8 cellular contexts compared by ENCODE assay signal in the genomic region with DNA sequence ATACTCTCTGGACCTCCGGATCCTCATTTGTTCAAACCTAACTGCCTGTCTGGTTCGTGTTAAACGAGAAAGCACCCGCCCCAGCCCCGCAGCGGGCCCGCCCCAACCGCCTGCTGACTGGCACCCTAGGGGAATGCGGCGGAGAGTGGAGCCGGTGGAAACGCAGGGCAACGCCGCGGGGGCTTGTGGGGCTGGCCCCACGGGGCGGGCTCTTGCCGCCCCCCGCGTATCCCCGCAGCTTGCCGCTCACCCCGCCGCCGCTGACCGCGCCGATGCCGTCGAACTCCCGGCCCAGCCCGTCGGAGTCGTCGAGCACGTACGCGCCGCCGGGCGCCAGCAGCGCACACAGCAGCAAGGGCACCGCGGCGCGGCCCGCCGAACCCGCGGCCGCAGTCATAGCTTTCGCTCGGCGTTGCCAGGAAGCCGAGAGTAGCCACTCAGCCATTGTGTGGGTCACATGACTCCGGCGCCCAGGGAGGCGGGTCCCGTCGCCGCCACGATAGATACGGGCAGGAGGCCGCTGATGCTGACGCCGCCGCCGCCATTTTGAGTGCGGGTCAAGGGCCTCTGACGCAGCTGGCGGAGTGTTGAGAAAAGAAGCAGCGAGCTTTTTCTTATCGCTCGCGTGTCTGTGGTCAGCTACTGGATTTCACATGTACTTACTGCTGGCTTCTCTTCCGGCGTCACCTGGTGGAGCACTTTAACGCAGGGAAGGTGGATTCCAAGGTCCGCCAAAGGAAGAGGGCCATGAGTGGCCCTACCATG. TPM values are rescaled to one million over a fixed set of nuclear protein-coding genes. Genes with fewer than 3 reads are reported as not detected.
A peak's percentile ranks its signal among the peaks of the same experiment; 100 is the strongest.
DNase-seq lines count a peak whose midpoint lies in the region; ATAC-seq and TF ChIP-seq lines count a peak whose summit lies in the region.

GALC (minus strand) TSS at position 463 of the 765 bp plus-strand sequence; CDS start at position 445, 18 bp downstream.

- TF ChIP-seq CTCF in HL-60 (IDR thresholded peaks at IDR 0.05; ENCODE audit: insufficient read depth, low read length), result no peak
- no peak for TF ChIP-seq CTCF in OCI-LY3 (IDR thresholded peaks at IDR 0.05; ENCODE audit: low read depth, low read length)
- no peak for TF ChIP-seq CTCF in epithelial cell of proximal tubule (conservative IDR thresholded peaks at IDR 0.05; ENCODE audit: low read depth, low read length)

- H3K4me1 Mint-ChIP-seq in activated T-cell treated with anti-CD3 and anti-CD28 coated beads, Interleukin-2, amount 50 U/mL, for 4 hours (ENCODE audit: low read depth), result peaks cover 69% of the 10 kb centered on the region

- H3K36me3 Mint-ChIP-seq in activated T-cell treated with anti-CD3 and anti-CD28 coated beads, Interleukin-2, amount 50 U/mL, for 4 hours (ENCODE audit: insufficient read depth), result no peaks in the 10 kb centered on the region

- H3K9ac ChIP-seq in OCI-LY3 (ENCODE audit: low read length), result peak within 1 kb of the TSS; percentile 65
- peak within 1 kb of the TSS; percentile 73 to 88 for H3K9ac ChIP-seq in mucosa of rectum (ENCODE audit: low read depth in 1 of 2, low read length in 2 of 2)

- H3K27ac ChIP-seq in HL-60 (replicated peaks), result peak within 1 kb of the TSS; percentile 67
- H3K27ac ChIP-seq in OCI-LY3 (ENCODE audit: low read length), result peak within 1 kb of the TSS; percentile 44
- H3K27ac ChIP-seq in mucosa of rectum (ENCODE audit: low read depth in 2 of 2, low read length in 2 of 2), result peak within 1 kb of the TSS; percentile 75 to 90

- H3K4me3 Mint-ChIP-seq in activated T-cell treated with anti-CD3 and anti-CD28 coated beads, Interleukin-2, amount 50 U/mL, for 4 hours, result peak within 1 kb of the TSS; percentile 95

- H3K27me3 ChIP-seq in HL-60 (ENCODE audit: insufficient read depth, poor library complexity, severe bottlenecking), result no peaks in the 10 kb centered on the region
- H3K27me3 ChIP-seq in OCI-LY3 (ENCODE audit: low read depth, low read length), result no peaks in the 10 kb centered on the region
- H3K27me3 ChIP-seq in mucosa of rectum (ENCODE audit: control insufficient read depth in 2 of 2, insufficient read depth in 2 of 2, low read length in 2 of 2), result no peaks in the 10 kb centered on the region

- H3K4me1 ChIP-seq in OCI-LY3 (ENCODE audit: low read length) (peaks cover 25% of the 10 kb centered on the region), mucosa of rectum (ENCODE audit: control insufficient read depth in 2 of 2, insufficient read depth in 2 of 2, low read length in 2 of 2) (peaks cover 19 to 26% of the 10 kb centered on the region in 2 donors)

- H3K4me2 ChIP-seq in OCI-LY3 (ENCODE audit: low read length), result peak within 1 kb of the TSS; percentile 78

- DNase-seq in CD1c-positive myeloid dendritic cell (ENCODE audit: extremely low spot score) (peak; percentile 97), HL-60 (ENCODE audit: low read depth in 1 of 2, low spot score in 1 of 2) (peak in 1 of 2 experiments; percentile 84), epithelial cell of proximal tubule (ENCODE audit: low read depth) (peak; percentile 29)
- DNase-seq in activated T-cell treated with anti-CD3 and anti-CD28 coated beads, Interleukin-2, amount 50 U/mL, for 4 hours, result peak; percentile 92
- DNase-seq in stimulated activated CD8-positive, alpha-beta memory T cell treated with anti-CD3 and anti-CD28 coated beads, Interleukin-4, amount 100 ng/mL, for 4 hours (ENCODE audit: low read depth in 2 of 2, low spot score in 1 of 2), result peak; percentile 87 to 92

- peak within 1 kb of the TSS; percentile 71 for H2AFZ ChIP-seq in OCI-LY3 (ENCODE audit: low read depth, low read length)

- H3K36me3 ChIP-seq in OCI-LY3 (replicated peaks; ENCODE audit: low read depth, low read length) (peaks cover 2% of the 10 kb centered on the region), mucosa of rectum (ENCODE audit: control insufficient read depth in 2 of 2, insufficient read depth in 2 of 2, low read length in 2 of 2) (no peaks in the 10 kb centered on the region)

- no peaks in the 10 kb centered on the region for H3K27me3 Mint-ChIP-seq in activated T-cell treated with anti-CD3 and anti-CD28 coated beads, Interleukin-2, amount 50 U/mL, for 4 hours (ENCODE audit: low read depth)

- H3K4me3 ChIP-seq in HL-60 (replicated peaks; ENCODE audit: insufficient read depth, low read length), result peak within 1 kb of the TSS; percentile 41
- peak within 1 kb of the TSS; percentile 83 for H3K4me3 ChIP-seq in OCI-LY3 (ENCODE audit: low read length)
- peak within 1 kb of the TSS; percentile 70 for H3K4me3 ChIP-seq in epithelial cell of proximal tubule (ENCODE audit: low read depth, low read length)
- H3K4me3 ChIP-seq in mucosa of rectum (ENCODE audit: low read length in 2 of 2), result peak within 1 kb of the TSS; percentile 64 to 87

- H3K79me2 ChIP-seq in OCI-LY3 (ENCODE audit: low read length), result no peaks in the 10 kb centered on the region

- H3K9me3 ChIP-seq in OCI-LY3 (ENCODE audit: insufficient read depth, low read length), result no peaks in the 10 kb centered on the region
- H3K9me3 ChIP-seq in mucosa of rectum (ENCODE audit: control insufficient read depth in 2 of 2, low read length in 2 of 2), result no peaks in the 10 kb centered on the region

- no peaks in the 10 kb centered on the region for H3K9me3 Mint-ChIP-seq in activated T-cell treated with anti-CD3 and anti-CD28 coated beads, Interleukin-2, amount 50 U/mL, for 4 hours

- H4K20me1 ChIP-seq in OCI-LY3 (ENCODE audit: insufficient read depth, low read length), result no peaks in the 10 kb centered on the region

- ATAC-seq in GM19397 (IDR thresholded peaks at IDR 0.05; ENCODE audit: unreplicated experiment), result peak; percentile 88
- peak; percentile 90 to 91 for ATAC-seq in activated T-cell treated with anti-CD3 and anti-CD28 coated beads, Interleukin-2, amount 50 U/mL, for 4 hours

RNA-seq across cellular contexts. Expression of gene GALC, which starts in this region (rescaled TPM):
- total RNA-seq in activated T-cell treated with anti-CD3 and anti-CD28 coated beads, Interleukin-2, amount 50 U/mL, for 4 hours, result 1 to 10 TPM; 5.6 to 6.6 (median 5.7) TPM
- total RNA-seq in epithelial cell of proximal tubule, result 12.1 and 16.9 TPM in 2 replicates
